10 cellular contexts compared by ENCODE assay signal in the genomic region with DNA sequence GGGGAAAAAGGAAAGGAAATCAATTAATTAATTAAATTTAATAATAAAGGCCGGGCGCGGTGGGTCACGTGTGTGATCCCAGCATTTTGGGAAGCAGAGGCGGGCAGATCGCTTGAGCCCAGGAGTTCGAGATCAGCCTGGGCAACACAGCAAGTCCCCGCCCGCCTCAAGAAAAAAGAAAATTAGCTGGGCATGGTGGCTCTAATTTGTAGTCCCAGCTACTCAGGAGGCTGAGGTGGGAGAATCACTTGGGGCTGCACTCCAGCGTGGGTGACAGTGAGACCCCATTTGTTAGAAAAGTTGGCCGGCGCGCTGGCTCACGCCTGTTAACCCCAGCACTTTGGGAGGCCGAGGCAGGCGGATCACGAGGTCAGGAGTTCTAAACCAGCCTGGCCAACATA. TPM values are rescaled to one million over a fixed set of nuclear protein-coding genes. Genes with fewer than 3 reads are reported as not detected.
A peak's percentile ranks its signal among the peaks of the same experiment; 100 is the strongest.
DNase-seq lines count a peak whose midpoint lies in the region; ATAC-seq, FAIRE-seq and TF ChIP-seq lines count a peak whose summit lies in the region.
"Had no signal": no experiment of that assay in that cellular context is flagged by ENCODE, and none has a peak within 500 bp of the region (broad histone marks: within the 10 kb centered on the region; RNA-seq: fewer than 3 reads in every experiment).

No MANE protein-coding gene starts in this region.

- H3K4me2 ChIP-seq in GM12878 (ENCODE audit: control insufficient read depth, insufficient read depth) = peak overlapping the region; percentile 78

- intact Hi-C loops in GM12878 (cut with micrococcal nuclease; ENCODE audit: unreplicated experiment) (no loop called here), right lobe of liver (cut with DNase I) (no loop called here)

- H3K4me1 Mint-ChIP-seq in T-helper 2 cell treated with Interferon-gamma antibody and Interleukin-4, amounts not matched to agents 5 μg/mL and 100 μg/mL, for 36 hours (ENCODE audit: low read depth) = peaks cover 25% of the 10 kb centered on the region

- H3K9ac ChIP-seq in GM12878 (ENCODE audit: control insufficient read depth, insufficient read depth, low read length) = no peak overlapping the region; the same call in 1 of the 2 replicates

- H3K79me2 ChIP-seq in GM12878 (ENCODE audit: control insufficient read depth, insufficient read depth, low read length) = peaks cover 21% of the 10 kb centered on the region

- FAIRE-seq in GM12878 (lab: Jason Lieb, UNC) = no peak
- FAIRE-seq: H54 had no signal

- BruUV-seq in GM12878 (replicated peaks; lab: Mats Ljungman, UMichigan) = TSS peak; percentile 77

- H4K20me1 ChIP-seq in GM12878 (ENCODE audit: control insufficient read depth, insufficient read depth) = no peaks in the 10 kb centered on the region

- ATAC-seq in GM12878 (no peak), right lobe of liver (no peak), thoracic aorta (ENCODE audit: insufficient number of reproducible peaks, low FRiP score, low read depth) (no peak), HG03280 (IDR thresholded peaks at IDR 0.05; ENCODE audit: unreplicated experiment) (no peak)

- H3K27ac Mint-ChIP-seq in T-helper 2 cell treated with Interferon-gamma antibody and Interleukin-4, amounts not matched to agents 5 μg/mL and 100 μg/mL, for 36 hours = peak overlapping the region; percentile 89

- SMC1A ChIA-PET in GM12878 (lab: Charles Lee; ENCODE audit: uncharacterized antibody, unreplicated experiment) = no interaction called here

- H3K27me3 ChIP-seq in GM12878 (replicated peaks in 1 of 2; ENCODE audit: control insufficient read depth in 2 of 2, insufficient read depth in 2 of 2, low read length in 1 of 2) (no peaks in the 10 kb centered on the region), right lobe of liver (no peaks in the 10 kb centered on the region), thoracic aorta (replicated peaks; ENCODE audit: insufficient read depth) (no peaks in the 10 kb centered on the region)
- H3K27me3 ChIP-seq: SJSA1 had no signal

- peak overlapping the region; percentile 94 for H3K4me3 Mint-ChIP-seq in T-helper 2 cell treated with Interferon-gamma antibody and Interleukin-4, amounts not matched to agents 5 μg/mL and 100 μg/mL, for 36 hours

- H3K4me1 ChIP-seq in GM12878 (ENCODE audit: control insufficient read depth, insufficient read depth, low read length) = peaks cover 11% of the 10 kb centered on the region
- H3K4me1 ChIP-seq in right lobe of liver = peaks cover 0 to 30% (median 12%) of the 10 kb centered on the region in 4 donors
- peaks cover 14 to 27% of the 10 kb centered on the region in 2 donors for H3K4me1 ChIP-seq in thoracic aorta (ENCODE audit: control insufficient read depth in 1 of 2, low read depth in 2 of 2)

- H3K4me3 ChIP-seq in GM12878 (peak overlapping the region; percentile 91; the same call in 1 of the 2 replicates), right lobe of liver (peak overlapping the region in 1 of 3 donors; percentile 75), thoracic aorta (peak overlapping the region; percentile 82)

- TF ChIP-seq CTCF in GM12878 (IDR thresholded peaks at IDR 0.05 in 2 of 3, conservative IDR thresholded peaks at IDR 0.05 in 1 of 3; ENCODE audit: control insufficient read depth in 2 of 3, extremely low read depth in 1 of 3, insufficient read depth in 1 of 3, low read depth in 3 of 3, low read length in 3 of 3) (no peak), right lobe of liver (IDR thresholded peaks at IDR 0.05) (no peak), thoracic aorta (IDR thresholded peaks at IDR 0.05) (no peak)

- no peak for DNase-seq in T-helper 2 cell treated with Interferon-gamma antibody and Interleukin-4, amounts not matched to agents 5 μg/mL and 100 μg/mL, for 36 hours (ENCODE audit: low spot score)
- DNase-seq in T-helper 2 cell (no peak), GM12878 (ENCODE audit: low read depth, low spot score) (no peak), right lobe of liver (peak; percentile 6 to 29 (median 26)), thoracic aorta (ENCODE audit: low spot score) (no peak), ecto neural progenitor cell (ENCODE audit: low spot score) (no peak)
- DNase-seq in activated effector memory CD4-positive, alpha-beta T cell treated with Interleukin-2 at 50 U/mL for 16 hours = no peak

- in situ Hi-C loops in GM12878 (cut with MboI) = loop anchor here (5.0 kb wide), 1 partner anchor 37 kb away; no protein-coding TSS in a partner anchor

- H3K27ac ChIP-seq in GM12878 (ENCODE audit: control insufficient read depth, insufficient read depth) (no peak overlapping the region), right lobe of liver (no peak overlapping the region), thoracic aorta (no peak overlapping the region)
- H3K27ac ChIP-seq: SJSA1 had no signal

- H3K27me3 Mint-ChIP-seq in T-helper 2 cell treated with Interferon-gamma antibody and Interleukin-4, amounts not matched to agents 5 μg/mL and 100 μg/mL, for 36 hours (ENCODE audit: low read depth) = no peaks in the 10 kb centered on the region

- RAD21 ChIA-PET in GM12878 (lab: Charles Lee; ENCODE audit: unreplicated experiment) = no interaction called here

- H3K9me3 Mint-ChIP-seq in T-helper 2 cell treated with Interferon-gamma antibody and Interleukin-4, amounts not matched to agents 5 μg/mL and 100 μg/mL, for 36 hours = no peaks in the 10 kb centered on the region

- no peak overlapping the region for H2AFZ ChIP-seq in GM12878 (ENCODE audit: control insufficient read depth, low read depth, low read length)

- TF ChIP-seq POLR2A in GM12878 (IDR thresholded peaks at IDR 0.05; ENCODE audit: low read depth, low read length) = no peak
- TF ChIP-seq POLR2A in right lobe of liver (IDR thresholded peaks at IDR 0.05) = no peak

- TF ChIP-seq RAD21 in GM12878 (IDR thresholded peaks at IDR 0.05; ENCODE audit: insufficient read depth, low read depth, low read length) = no peak

- peaks cover 9 to 12% of the 10 kb centered on the region in 2 experiments; a peak in 3 of 4 replicates for H3K36me3 ChIP-seq in GM12878 (ENCODE audit: control insufficient read depth in 2 of 2, insufficient read depth in 2 of 2, low read length in 1 of 2)
- peaks cover 0 to 14% (median 4%) of the 10 kb centered on the region in 4 donors for H3K36me3 ChIP-seq in right lobe of liver
- H3K36me3 ChIP-seq in thoracic aorta = peaks cover 15% of the 10 kb centered on the region

- CTCF ChIA-PET in GM12878 (lab: Yijun Ruan, JAX) = no interaction called here

- H3K9me3 ChIP-seq in GM12878 (replicated peaks; ENCODE audit: control insufficient read depth, insufficient read depth, low read length) (no peaks in the 10 kb centered on the region), right lobe of liver (no peaks in the 10 kb centered on the region), thoracic aorta (no peaks in the 10 kb centered on the region)

- 79% methylated on average over 17 of the region's 17 CpGs for WGBS in GM12878 (ENCODE audit: insufficient coverage, insufficient replicate concordance, low lambda C conversion rate, missing lambda C conversion rate)
- 85% methylated on average over 12 of the region's 17 CpGs for WGBS in right lobe of liver (ENCODE audit: insufficient coverage, low coverage, low lambda C conversion rate, missing lambda C conversion rate)

- no peak for TF ChIP-seq EP300 in GM12878 (IDR thresholded peaks at IDR 0.05; ENCODE audit: borderline replicate concordance in 1 of 2, control insufficient read depth in 1 of 2, low read depth in 2 of 2, low read length in 2 of 2)

- POLR2A ChIA-PET in GM12878 (lab: Charles Lee) = interaction anchor here (1.0 kb wide), 1 partner anchor 42 kb away, joined by 9 read pairs; no protein-coding TSS in a partner anchor

- peaks cover 11% of the 10 kb centered on the region for H3K36me3 Mint-ChIP-seq in T-helper 2 cell treated with Interferon-gamma antibody and Interleukin-4, amounts not matched to agents 5 μg/mL and 100 μg/mL, for 36 hours (ENCODE audit: low read depth)

RNA-seq across cellular contexts. Expression of a gene that starts 0.7 kb away (rescaled TPM):
- 26.5 and 32.1 TPM in 2 replicates for total RNA-seq in GM12878 (2013; cell fraction: nucleolus; rRNA removed)
- total RNA-seq in GM12878 (2014; rRNA removed) = 49.9 and 62.2 TPM in 2 replicates
- 17.2 and 19.6 TPM in 2 replicates for total RNA-seq in GM12878 (2014; rRNA removed; fragmentation: Illumina TruSeq; extraction: Trizol)
- 72.4 and 74.6 TPM in 2 replicates for total RNA-seq in GM12878 (2021)
- 6.3 TPM for polyA plus RNA-seq in GM12878 (2011; ENCODE audit: low read depth)
- polyA plus RNA-seq in GM12878 (2011; rRNA removed) = 11.6 and 30.7 TPM in 2 replicates
- 68.6 and 89.2 TPM in 2 replicates for polyA plus RNA-seq in GM12878 (2011; cell fraction: cytosol; rRNA removed)
- polyA plus RNA-seq in GM12878 (2011; cell fraction: nucleus; rRNA removed) = 44.7 and 55.9 TPM in 2 replicates
- polyA plus RNA-seq in GM12878 (2012) = 27.7 and 30.3 TPM in 2 replicates
- 3.7 and 16.2 TPM in 2 replicates for polyA plus RNA-seq in GM12878 (2014; fragmentation: Illumina TruSeq; extraction: Trizol)
- 1 to 10 TPM; 1.1 to 3.5 TPM for polyA plus RNA-seq in GM12878 (2014; fragmentation: Nextera tagmentation; extraction: Ambion mirVana)
- polyA plus RNA-seq in GM12878 (2014; rRNA removed) = 68.1 and 78.8 TPM in 2 replicates
- polyA plus RNA-seq in GM12878 (2016; fragmentation: Nextera tagmentation; extraction: Ambion mirVana) = 100 to 1,000 TPM; 117 to 134 TPM
- polyA minus RNA-seq in GM12878 (2011; rRNA and poly(A)+ RNA removed) = 6.6 and 28.3 TPM in 2 replicates
- 19.6 and 21.2 TPM in 2 replicates for polyA minus RNA-seq in GM12878 (2011; cell fraction: cytosol; rRNA and poly(A)+ RNA removed)
- 8.3 and 11.5 TPM in 2 replicates for polyA minus RNA-seq in GM12878 (2011; cell fraction: nucleus; rRNA and poly(A)+ RNA removed)
- total RNA-seq in right lobe of liver = 10 to 100 TPM in 5 of 6 experiments, 1 to 10 TPM in 1; 8.8 to 43.2 (median 11.5) TPM
- 10 to 100 TPM; 21.7 to 58.1 TPM for total RNA-seq in thoracic aorta

RNA-seq across cellular contexts. Expression of a gene that starts 12.3 kb away (rescaled TPM):
- 15.0 and 21.4 TPM in 2 replicates for total RNA-seq in GM12878 (2013; cell fraction: nucleolus; rRNA removed)
- total RNA-seq in GM12878 (2014; rRNA removed) (117 and 143 TPM in 2 replicates), GM12878 (2014; rRNA removed; fragmentation: Illumina TruSeq; extraction: Trizol) (123 and 132 TPM in 2 replicates), GM12878 (2021) (79.0 and 86.3 TPM in 2 replicates), right lobe of liver (10 to 100 TPM; 20.8 to 60.5 (median 25.9) TPM), thoracic aorta (10 to 100 TPM in 1 of 2 donors, 1 to 10 TPM in 1; 9.2 to 22.2 TPM)
- 198 TPM for polyA plus RNA-seq in GM12878 (2011; ENCODE audit: low read depth)
- polyA plus RNA-seq in GM12878 (2011; rRNA removed) (44.7 and 94.1 TPM in 2 replicates), GM12878 (2014; fragmentation: Illumina TruSeq; extraction: Trizol) (52.0 and 171 TPM in 2 replicates), GM12878 (2014; fragmentation: Nextera tagmentation; extraction: Ambion mirVana) (100 to 1,000 TPM; 277 to 360 TPM), GM12878 (2014; rRNA removed) (178 and 192 TPM in 2 replicates), GM12878 (2016; fragmentation: Nextera tagmentation; extraction: Ambion mirVana) (100 to 1,000 TPM; 249 to 253 TPM)
- 121 and 166 TPM in 2 replicates for polyA plus RNA-seq in GM12878 (2011; cell fraction: cytosol; rRNA removed)
- 70.6 and 105 TPM in 2 replicates for polyA plus RNA-seq in GM12878 (2011; cell fraction: nucleus; rRNA removed)
- 87.4 and 102 TPM in 2 replicates for polyA plus RNA-seq in GM12878 (2012)
- 41.5 and 84.3 TPM in 2 replicates for polyA minus RNA-seq in GM12878 (2011; rRNA and poly(A)+ RNA removed)
- polyA minus RNA-seq in GM12878 (2011; cell fraction: cytosol; rRNA and poly(A)+ RNA removed) = 38.0 and 51.8 TPM in 2 replicates
- polyA minus RNA-seq in GM12878 (2011; cell fraction: nucleus; rRNA and poly(A)+ RNA removed) = 13.9 and 26.2 TPM in 2 replicates

RNA-seq across cellular contexts. Expression of a gene that starts 12.4 kb away (rescaled TPM):
- total RNA-seq in GM12878 (2013; cell fraction: nucleolus; rRNA removed) = 52.9 and 57.0 TPM in 2 replicates
- total RNA-seq in GM12878 (2014; rRNA removed) (1,809 and 1,831 TPM in 2 replicates), GM12878 (2014; rRNA removed; fragmentation: Illumina TruSeq; extraction: Trizol) (396 and 422 TPM in 2 replicates), GM12878 (2021) (3,081 and 3,150 TPM in 2 replicates), right lobe of liver (100 to 1,000 TPM; 147 to 669 (median 564) TPM), thoracic aorta (100 to 1,000 TPM; 146 to 179 TPM)
- 2,247 TPM for polyA plus RNA-seq in GM12878 (2011; ENCODE audit: low read depth)
- polyA plus RNA-seq in GM12878 (2011; rRNA removed) (502 and 657 TPM in 2 replicates), GM12878 (2014; fragmentation: Illumina TruSeq; extraction: Trizol) (73.8 and 651 TPM in 2 replicates), GM12878 (2014; fragmentation: Nextera tagmentation; extraction: Ambion mirVana) (1,000 to 10,000 TPM; 3,036 to 3,905 TPM), GM12878 (2014; rRNA removed) (1,927 and 2,346 TPM in 2 replicates), GM12878 (2016; fragmentation: Nextera tagmentation; extraction: Ambion mirVana) (1,000 to 10,000 TPM; 1,324 to 1,329 TPM)
- 773 and 1,031 TPM in 2 replicates for polyA plus RNA-seq in GM12878 (2011; cell fraction: cytosol; rRNA removed)
- polyA plus RNA-seq in GM12878 (2011; cell fraction: nucleus; rRNA removed) = 299 and 320 TPM in 2 replicates
- 4,616 and 4,929 TPM in 2 replicates for polyA plus RNA-seq in GM12878 (2012)
- polyA minus RNA-seq in GM12878 (2011; rRNA and poly(A)+ RNA removed) = 257 and 310 TPM in 2 replicates
- 152 and 155 TPM in 2 replicates for polyA minus RNA-seq in GM12878 (2011; cell fraction: cytosol; rRNA and poly(A)+ RNA removed)
- polyA minus RNA-seq in GM12878 (2011; cell fraction: nucleus; rRNA and poly(A)+ RNA removed) = 49.4 and 62.2 TPM in 2 replicates

RNA-seq across cellular contexts. Expression of a gene that starts 34.2 kb away (rescaled TPM):
- not detected in 2 replicates for total RNA-seq in GM12878 (2013; cell fraction: nucleolus; rRNA removed)
- total RNA-seq in GM12878 (2014; rRNA removed) = 0.45 and 0.54 TPM in 2 replicates
- total RNA-seq in GM12878 (2014; rRNA removed; fragmentation: Illumina TruSeq; extraction: Trizol) = 0.22 TPM in 1 of 2 replicates, not detected in the other
- total RNA-seq in GM12878 (2021) = 0.26 and 0.56 TPM in 2 replicates
- 0.16 TPM for polyA plus RNA-seq in GM12878 (2011; ENCODE audit: low read depth)
- 0.05 TPM in 1 of 2 replicates, not detected in the other for polyA plus RNA-seq in GM12878 (2011; rRNA removed)
- polyA plus RNA-seq in GM12878 (2011; cell fraction: cytosol; rRNA removed) = 0.13 and 0.15 TPM in 2 replicates
- polyA plus RNA-seq in GM12878 (2011; cell fraction: nucleus; rRNA removed) = 0.58 and 0.83 TPM in 2 replicates
- polyA plus RNA-seq in GM12878 (2012) = 0.31 TPM in 2 replicates
- 0.03 TPM in 1 of 2 replicates, not detected in the other for polyA plus RNA-seq in GM12878 (2014; fragmentation: Illumina TruSeq; extraction: Trizol)
- under 1 TPM in 1 of 2 experiments, not detected in 1; 0.07 TPM for polyA plus RNA-seq in GM12878 (2014; fragmentation: Nextera tagmentation; extraction: Ambion mirVana)
- polyA plus RNA-seq in GM12878 (2014; rRNA removed) = 0.18 and 0.57 TPM in 2 replicates
- polyA plus RNA-seq in GM12878 (2016; fragmentation: Nextera tagmentation; extraction: Ambion mirVana) = under 1 TPM; 0.62 to 0.93 TPM
- polyA minus RNA-seq in GM12878 (2011; rRNA and poly(A)+ RNA removed) = 0.21 TPM in 1 of 2 replicates, not detected in the other
- polyA minus RNA-seq in GM12878 (2011; cell fraction: cytosol; rRNA and poly(A)+ RNA removed) = not detected in 2 replicates
- 0.12 and 0.19 TPM in 2 replicates for polyA minus RNA-seq in GM12878 (2011; cell fraction: nucleus; rRNA and poly(A)+ RNA removed)
- total RNA-seq in right lobe of liver = 1 to 10 TPM; 2.9 to 6.0 (median 4.2) TPM
- 10 to 100 TPM; 10.0 to 13.0 TPM for total RNA-seq in thoracic aorta
- total RNA-seq: SJSA1 had no signal

RNA-seq across cellular contexts. Expression of a gene that starts 55.1 kb away (rescaled TPM):
- not detected in 2 replicates for total RNA-seq in GM12878 (2013; cell fraction: nucleolus; rRNA removed)
- not detected in 2 replicates for total RNA-seq in GM12878 (2014; rRNA removed)
- total RNA-seq in GM12878 (2014; rRNA removed; fragmentation: Illumina TruSeq; extraction: Trizol) = not detected in 2 replicates
- not detected in 2 replicates for total RNA-seq in GM12878 (2021)
- polyA plus RNA-seq in GM12878 (2011; ENCODE audit: low read depth) = not detected
- polyA plus RNA-seq in GM12878 (2011; rRNA removed) = 0.12 and 0.45 TPM in 2 replicates
- polyA plus RNA-seq in GM12878 (2011; cell fraction: cytosol; rRNA removed) = 0.53 and 0.73 TPM in 2 replicates
- 0.75 and 1.1 TPM in 2 replicates for polyA plus RNA-seq in GM12878 (2011; cell fraction: nucleus; rRNA removed)
- polyA plus RNA-seq in GM12878 (2012) = 0.20 and 0.31 TPM in 2 replicates
- polyA plus RNA-seq in GM12878 (2014; fragmentation: Illumina TruSeq; extraction: Trizol) = not detected in 2 replicates
- not detected for polyA plus RNA-seq in GM12878 (2014; fragmentation: Nextera tagmentation; extraction: Ambion mirVana)
- polyA plus RNA-seq in GM12878 (2014; rRNA removed) = not detected in 2 replicates
- not detected for polyA plus RNA-seq in GM12878 (2016; fragmentation: Nextera tagmentation; extraction: Ambion mirVana)
- polyA minus RNA-seq in GM12878 (2011; rRNA and poly(A)+ RNA removed) = 0.15 and 0.21 TPM in 2 replicates
- polyA minus RNA-seq in GM12878 (2011; cell fraction: cytosol; rRNA and poly(A)+ RNA removed) = 1.2 TPM in 1 of 2 replicates, not detected in the other
- 0.48 TPM in 1 of 2 replicates, not detected in the other for polyA minus RNA-seq in GM12878 (2011; cell fraction: nucleus; rRNA and poly(A)+ RNA removed)
- total RNA-seq in right lobe of liver = 100 to 1,000 TPM in 3 of 6 experiments, 10 to 100 TPM in 2, 1 to 10 TPM in 1; 2.3 to 204 (median 125) TPM
- 10 to 100 TPM; 29.9 to 99.1 TPM for total RNA-seq in thoracic aorta

Comparison
In these comparisons a context has a peak if more than half of its experiments do, and no peak if none do; other contexts are left out.
1. DNase-seq: peak in right lobe of liver (3 of 3); none in T-helper 2 cell treated with Interferon-gamma antibody and Interleukin-4, amounts not matched to agents 5 μg/mL and 100 μg/mL, for 36 hours (single experiment), T-helper 2 cell (0 of 5), GM12878 (single experiment), thoracic aorta (single experiment), ecto neural progenitor cell (single experiment) and activated effector memory CD4-positive, alpha-beta T cell treated with Interleukin-2 at 50 U/mL for 16 hours (single experiment).